ENCODE assay signal across 25 cellular contexts in genomic region chr7:33193308-33193864, GRCh38.
DNase-seq lines count a peak whose midpoint lies in the region; ATAC-seq and TF ChIP-seq lines count a peak whose summit lies in the region.
"Had no signal": no experiment of that assay in that cellular context is flagged by ENCODE, and none has a peak within 500 bp of the region (broad histone marks: within the 10 kb centered on the region; RNA-seq: fewer than 3 reads in every experiment).

No MANE protein-coding gene starts in this region.

- no peak overlapping the region for H2AFZ ChIP-seq in OCI-LY1 (ENCODE audit: low read length)
- H2AFZ ChIP-seq: neural progenitor cell had no signal

- DNase-seq in GM13977 (ENCODE audit: low spot score) (peak; percentile 30), nephron progenitor cell (no peak), NCI-H524 treated with DMSO at 0.1 percent for 48 hours (lab: John Stamatoyannopoulos, UW) (no peak), NCI-H2227 treated with DMSO at 0.1 percent for 48 hours (lab: John Stamatoyannopoulos, UW) (no peak)
- no peak for DNase-seq in activated CD4-positive, alpha-beta T cell treated with anti-CD3 and anti-CD28 coated beads for 4 hours
- DNase-seq in activated naive CD4-positive, alpha-beta T cell treated with Interleukin-2 at 50 U/mL for 16 hours = no peak
- DNase-seq: activated T-cell treated with anti-CD3 and anti-CD28 coated beads, Interleukin-2, amount 50 U/mL, for 4 hours; effector memory CD4-positive, alpha-beta T cell; HCEC 1CT; Karpas-422; kidney glomerular epithelial cell; NCI-H1105; NCI-H774; SK-N-SH; small intestine; stimulated activated CD4-positive, alpha-beta T cell treated with anti-CD3 and anti-CD28 coated beads, Interleukin-4, amount 100 ng/mL, for 1 hour; T-helper 9 cell had no signal

- peak overlapping the region; percentile 43 for H3K4me2 ChIP-seq in OCI-LY1 (ENCODE audit: low read length)
- H3K4me2 ChIP-seq: neural progenitor cell, SK-N-SH had no signal

- no peak overlapping the region for H3K4me3 Mint-ChIP-seq in nephron progenitor cell
- H3K4me3 Mint-ChIP-seq: activated naive CD4-positive, alpha-beta T cell treated with anti-CD3 and anti-CD28 coated beads, Interleukin-2, amount 50 U/mL, for 24 hours; activated T-cell treated with anti-CD3 and anti-CD28 coated beads, Interleukin-2, amount 50 U/mL, for 4 hours; mesothelial cell of epicardium; neural progenitor cell had no signal

- peak; percentile 49 for ATAC-seq in GM21786 (IDR thresholded peaks at IDR 0.05; ENCODE audit: unreplicated experiment)
- ATAC-seq: activated T-cell treated with anti-CD3 and anti-CD28 coated beads, Interleukin-2, amount 50 U/mL, for 4 hours; gastroesophageal sphincter had no signal

- H3K79me2 ChIP-seq in OCI-LY1 (ENCODE audit: insufficient read depth, low read length) = no peaks in the 10 kb centered on the region

- no peaks in the 10 kb centered on the region for H3K9me2 ChIP-seq in OCI-LY1 (ENCODE audit: low read depth, low read length)
- H3K9me2 ChIP-seq: SK-N-SH had no signal

- no peaks in the 10 kb centered on the region for H3K9me3 ChIP-seq in OCI-LY1 (ENCODE audit: low read length)
- H3K9me3 ChIP-seq: esophagus muscularis mucosa, gastroesophageal sphincter, prostate gland, SK-N-SH had no signal

- in situ Hi-C loops in GM13977 (cut with MboI; ENCODE audit: low pct_unique_long_range_greater_than_20kb, low sequenced_read_pairs, unreplicated experiment) = no loop called here

- no peak overlapping the region for H3K4me3 ChIP-seq in OCI-LY1 (ENCODE audit: low read depth, low read length, poor library complexity, severe bottlenecking)
- H3K4me3 ChIP-seq: esophagus muscularis mucosa, gastroesophageal sphincter, neural progenitor cell, prostate gland had no signal

- peak overlapping the region; percentile 80 for H3K27ac ChIP-seq in OCI-LY1 (ENCODE audit: low read depth, low read length, poor library complexity, severe bottlenecking)
- H3K27ac ChIP-seq: esophagus muscularis mucosa, gastroesophageal sphincter, neural progenitor cell, prostate gland had no signal

- H3K9me3 Mint-ChIP-seq in nephron progenitor cell = peaks cover 12% of the 10 kb centered on the region
- H3K9me3 Mint-ChIP-seq: activated naive CD4-positive, alpha-beta T cell treated with anti-CD3 and anti-CD28 coated beads, Interleukin-2, amount 50 U/mL, for 24 hours; activated T-cell treated with anti-CD3 and anti-CD28 coated beads, Interleukin-2, amount 50 U/mL, for 4 hours; neural progenitor cell had no signal

- no peaks in the 10 kb centered on the region for H4K20me1 ChIP-seq in OCI-LY1 (ENCODE audit: insufficient read depth, low read length)

- no peaks in the 10 kb centered on the region for H3K36me3 ChIP-seq in OCI-LY1 (ENCODE audit: insufficient read depth, low read length)
- H3K36me3 ChIP-seq: esophagus muscularis mucosa, gastroesophageal sphincter, neural progenitor cell, prostate gland had no signal

- H3K4me1 Mint-ChIP-seq in nephron progenitor cell = peaks cover 23% of the 10 kb centered on the region
- H3K4me1 Mint-ChIP-seq: neural progenitor cell had no signal

- TF ChIP-seq CTCF in GM13977 (IDR thresholded peaks at IDR 0.05; ENCODE audit: extremely low read depth, insufficient read depth, missing control alignments) (no peak), OCI-LY1 (IDR thresholded peaks at IDR 0.05; ENCODE audit: low read length) (no peak), nephron progenitor cell (IDR thresholded peaks at IDR 0.05) (no peak)

- no peaks in the 10 kb centered on the region for H3F3A ChIP-seq in OCI-LY1 (ENCODE audit: insufficient read depth, low read length)

- peaks cover 37% of the 10 kb centered on the region for H3K4me1 ChIP-seq in OCI-LY1 (ENCODE audit: insufficient read depth, low read length, severe bottlenecking)
- H3K4me1 ChIP-seq: gastroesophageal sphincter, neural progenitor cell, prostate gland had no signal

- H3K9ac ChIP-seq in OCI-LY1 (ENCODE audit: low read length) = peak overlapping the region; percentile 9; the same call in 1 of the 2 replicates
- H3K9ac ChIP-seq: neural progenitor cell, SK-N-SH had no signal

- H3K27me3 Mint-ChIP-seq in nephron progenitor cell (ENCODE audit: low read depth, poor library complexity) = peaks cover 4% of the 10 kb centered on the region
- H3K27me3 Mint-ChIP-seq: activated naive CD4-positive, alpha-beta T cell treated with anti-CD3 and anti-CD28 coated beads, Interleukin-2, amount 50 U/mL, for 24 hours had no signal

- H3K27me3 ChIP-seq in OCI-LY1 (ENCODE audit: insufficient read depth, low read length) = no peaks in the 10 kb centered on the region
- H3K27me3 ChIP-seq: esophagus muscularis mucosa, gastroesophageal sphincter, neural progenitor cell had no signal

- H3K27ac Mint-ChIP-seq in nephron progenitor cell = peak overlapping the region; percentile 25
- H3K27ac Mint-ChIP-seq: activated naive CD4-positive, alpha-beta T cell treated with anti-CD3 and anti-CD28 coated beads, Interleukin-2, amount 50 U/mL, for 24 hours; mesothelial cell of epicardium; neural progenitor cell had no signal

- H3K36me3 Mint-ChIP-seq in nephron progenitor cell (ENCODE audit: low read depth) = peaks cover 43% of the 10 kb centered on the region
- H3K36me3 Mint-ChIP-seq: neural progenitor cell had no signal
